Comparison of ENCODE assay signal across 9 cellular contexts in genomic region chr1:55893155-55893554, GRCh38.
DNase-seq lines count a peak whose midpoint lies in the region; ATAC-seq, FAIRE-seq and TF ChIP-seq lines count a peak whose summit lies in the region.
"Had no signal": no experiment of that assay in that cellular context is flagged by ENCODE, and none has a peak within 500 bp of the region (broad histone marks: within the 10 kb centered on the region; RNA-seq: fewer than 3 reads in every experiment).

No MANE protein-coding gene starts in this region.

- FAIRE-seq in GM12891 (lab: Jason Lieb, UNC) = no peak

- DNase-seq in GM10266 (ENCODE audit: extremely low spot score) (peak; percentile 10), LHCN-M2 (ENCODE audit: low read depth) (peak; percentile 54), astrocyte of the spinal cord (ENCODE audit: low read depth, low spot score) (peak; percentile 61), mucosa of descending colon (peak in 1 of 3 donors; percentile 35), NCI-H2227 treated with DMSO at 0.1 percent for 48 hours (lab: John Stamatoyannopoulos, UW) (no peak), GM12891 (ENCODE audit: insufficient read length, low spot score) (no peak)
- DNase-seq: activated CD4-positive, CD25-positive, alpha-beta regulatory T cell had no signal

- peak; percentile 35 for TF ChIP-seq CTCF in GM10266 (IDR thresholded peaks at IDR 0.05; ENCODE audit: control insufficient read depth, insufficient read depth, low read depth, missing control alignments)
- no peak for TF ChIP-seq CTCF in astrocyte of the spinal cord (IDR thresholded peaks at IDR 0.05; ENCODE audit: low read depth, low read length)
- TF ChIP-seq CTCF in mucosa of descending colon (IDR thresholded peaks at IDR 0.05) = no peak

- H3K36me3 ChIP-seq in mucosa of descending colon (ENCODE audit: low read depth) = no peaks in the 10 kb centered on the region

- intact Hi-C loops in mucosa of descending colon (cut with DNase I, micrococcal nuclease) = no loop called here

- in situ Hi-C loops in astrocyte of the spinal cord (cut with HindIII; ENCODE audit: low sequenced_read_pairs) = no loop called here

- no peak overlapping the region for H3K4me3 ChIP-seq in astrocyte of the spinal cord (ENCODE audit: low read depth, low read length)
- no peak overlapping the region for H3K4me3 ChIP-seq in mucosa of descending colon

- peaks cover 4% of the 10 kb centered on the region for H3K9me3 ChIP-seq in mucosa of descending colon

- no peaks in the 10 kb centered on the region for H3K4me1 ChIP-seq in mucosa of descending colon (ENCODE audit: low read depth)

- ATAC-seq in mucosa of descending colon (peak; percentile 70), HG02885 (IDR thresholded peaks at IDR 0.05; ENCODE audit: poor library complexity, unreplicated experiment) (no peak), HG03159 (IDR thresholded peaks at IDR 0.05; ENCODE audit: unreplicated experiment) (no peak)

- no peak for TF ChIP-seq POLR2A in GM12891 (IDR thresholded peaks at IDR 0.05; ENCODE audit: low read depth, low read length)

TF ChIP-seq in GM12891, 5 proteins besides CTCF, POLR2A, EP300 and RAD21:
- TF ChIP-seq POLR2AphosphoS5 (IDR thresholded peaks at IDR 0.05; ENCODE audit: low read depth, low read length) = no peak
- no peak for TF ChIP-seq POU2F2 (IDR thresholded peaks at IDR 0.05; ENCODE audit: low read depth, low read length)
- TF ChIP-seq SPI1 (IDR thresholded peaks at IDR 0.05; ENCODE audit: low read depth, low read length) = no peak
- TF ChIP-seq TAF1 (IDR thresholded peaks at IDR 0.05; ENCODE audit: low read depth, low read length) = no peak
- TF ChIP-seq PAX5 (IDR thresholded peaks at IDR 0.05; ENCODE audit: insufficient read depth, low read length, severe bottlenecking) = no peak

Comparison
In these comparisons a context has a peak if more than half of its experiments do, and no peak if none do; other contexts are left out.
1. DNase-seq: peak in GM10266 (single experiment), LHCN-M2 (single experiment) and astrocyte of the spinal cord (single experiment); none in NCI-H2227 treated with DMSO at 0.1 percent for 48 hours (single experiment) and GM12891 (single experiment).